ENCODE assay signal across 11 cellular contexts in genomic region chr17:19363460-19364035, GRCh38. TPM values are rescaled to one million over a fixed set of nuclear protein-coding genes. Genes with fewer than 3 reads are reported as not detected.
DNase-seq lines count a peak whose midpoint lies in the region; ATAC-seq and TF ChIP-seq lines count a peak whose summit lies in the region.
"Had no signal": no experiment of that assay in that cellular context is flagged by ENCODE, and none has a peak within 500 bp of the region (broad histone marks: within the 10 kb centered on the region; RNA-seq: fewer than 3 reads in every experiment).

No MANE protein-coding gene starts in this region.

- TF ChIP-seq CTCF in heart right ventricle (IDR thresholded peaks at IDR 0.05) (no peak), RWPE1 (conservative IDR thresholded peaks at IDR 0.05; ENCODE audit: low read depth) (no peak), vagina (IDR thresholded peaks at IDR 0.05) (no peak)

- no peak overlapping the region for H3K27ac ChIP-seq in heart right ventricle
- peak overlapping the region; percentile 89 for H3K27ac ChIP-seq in RWPE1
- peak overlapping the region; percentile 88 for H3K27ac ChIP-seq in vagina

- no peak for TF ChIP-seq POLR2A in vagina (IDR thresholded peaks at IDR 0.05)

- H3K4me3 ChIP-seq in heart right ventricle (no peak overlapping the region), vagina (no peak overlapping the region)

- H3K4me1 ChIP-seq in heart right ventricle (peaks cover 0 to 25% (median 10%) of the 10 kb centered on the region in 9 donors), vagina (peaks cover 11% of the 10 kb centered on the region)

- H3K9me3 ChIP-seq in heart right ventricle (no peaks in the 10 kb centered on the region), vagina (no peaks in the 10 kb centered on the region)
- H3K9me3 ChIP-seq: gastrocnemius medialis, left lung had no signal

- intact Hi-C loops in left ventricle myocardium superior (cut with micrococcal nuclease), result loop anchor here (2.0 kb wide), 1 partner anchor 83 kb away; no protein-coding TSS in a partner anchor
- intact Hi-C loops in heart right ventricle (cut with DNase I), result loop anchor here (1.0 to 10.0 kb wide), 10 partner anchors 41 to 404 kb away; no protein-coding TSS in a partner anchor
- intact Hi-C loops in vagina (cut with DNase I), result loop anchor here (2.0 to 10.0 kb wide), 2 partner anchors 83 to 401 kb away; no protein-coding TSS in a partner anchor

- WGBS in heart right ventricle, 2 donors, result 56 to 62% methylated on average over 6 of the region's 6 CpGs

- DNase-seq in left ventricle myocardium superior (peak; percentile 23), heart right ventricle (no peak), RWPE1 (ENCODE audit: low spot score) (no peak), left kidney (ENCODE audit: low read depth, low spot score) (peak; percentile 43), vagina (ENCODE audit: extremely low spot score in 2 of 2) (no peak), RPMI8226 (no peak)
- DNase-seq: gastrocnemius medialis had no signal

- POLR2A ChIA-PET in RWPE1 (lab: Yijun Ruan, JAX; ENCODE audit: low non-redundant PET), result no interaction called here

- CTCF ChIA-PET in RWPE1 (lab: Yijun Ruan, JAX), result interaction anchor here (0.5 to 2.0 kb wide), 28 partner anchors 9 to 1404 kb away, joined by 3 to 40 read pairs (median 4); partner anchors contain the start of gene MAPK7

- H3K36me3 ChIP-seq in heart right ventricle, result no peaks in the 10 kb centered on the region
- no peaks in the 10 kb centered on the region for H3K36me3 ChIP-seq in vagina
- H3K36me3 ChIP-seq: gastrocnemius medialis, left lung had no signal

- H3K27me3 ChIP-seq in heart right ventricle (no peaks in the 10 kb centered on the region), vagina (no peaks in the 10 kb centered on the region)
- H3K27me3 ChIP-seq: gastrocnemius medialis had no signal

- ATAC-seq in left ventricle myocardium superior (no peak), heart right ventricle (no peak), HG02840 (IDR thresholded peaks at IDR 0.05; ENCODE audit: low FRiP score, unreplicated experiment) (no peak), GM19463 (IDR thresholded peaks at IDR 0.05; ENCODE audit: unreplicated experiment) (no peak)

RNA-seq across cellular contexts. Expression of gene B9D1, which starts 1.0 kb away (rescaled TPM):
- total RNA-seq in left ventricle myocardium superior, result 5.9 TPM
- 10 to 100 TPM in 5 of 10 donors, 1 to 10 TPM in 5; 5.3 to 18.8 (median 10.4) TPM for total RNA-seq in heart right ventricle
- polyA plus RNA-seq in heart right ventricle, result 10 to 100 TPM in 1 of 2 donors, 1 to 10 TPM in 1; 9.4 to 11.6 TPM
- 50.6 TPM for total RNA-seq in vagina

RNA-seq across cellular contexts. Expression of gene MAPK7, which starts 14.8 kb away (rescaled TPM):
- total RNA-seq in left ventricle myocardium superior (10.7 TPM), heart right ventricle (10 to 100 TPM in 6 of 10 donors, 1 to 10 TPM in 4; 7.3 to 16.6 (median 11.4) TPM), vagina (77.3 TPM)
- polyA plus RNA-seq in heart right ventricle, result 10 to 100 TPM in 1 of 2 donors, 1 to 10 TPM in 1; 9.1 to 12.3 TPM

RNA-seq across cellular contexts. Expression of gene MFAP4, which starts 23.4 kb away (rescaled TPM):
- total RNA-seq in left ventricle myocardium superior (34.8 TPM), heart right ventricle (100 to 1,000 TPM in 1 of 10 donors, 10 to 100 TPM in 9; 15.4 to 101 (median 41.6) TPM), vagina (205 TPM)
- 10 to 100 TPM; 27.5 to 44.7 TPM for polyA plus RNA-seq in heart right ventricle

RNA-seq across cellular contexts. Expression of gene RNF112, which starts 47.5 kb away (rescaled TPM):
- 3.5 TPM for total RNA-seq in left ventricle myocardium superior
- total RNA-seq in heart right ventricle, result 1 to 10 TPM in 5 of 10 donors, under 1 TPM in 5; 0.64 to 4.2 (median 1.0) TPM
- polyA plus RNA-seq in heart right ventricle, result 1 to 10 TPM; 4.4 to 8.1 TPM
- total RNA-seq in vagina, result 1.5 TPM
- total RNA-seq: LHCN-M2 had no signal

Comparison
In these comparisons a context has a peak if more than half of its experiments do, and no peak if none do; other contexts are left out.
1. DNase-seq: peak in left ventricle myocardium superior (single experiment) and left kidney (single experiment); none in heart right ventricle (0 of 2), RWPE1 (single experiment), vagina (0 of 2) and RPMI8226 (single experiment).
2. H3K27ac ChIP-seq: peak in RWPE1 (single experiment) and vagina (single experiment); none in heart right ventricle (0 of 10).